Comparison of ENCODE assay signal across 17 cellular contexts in the genomic region with DNA sequence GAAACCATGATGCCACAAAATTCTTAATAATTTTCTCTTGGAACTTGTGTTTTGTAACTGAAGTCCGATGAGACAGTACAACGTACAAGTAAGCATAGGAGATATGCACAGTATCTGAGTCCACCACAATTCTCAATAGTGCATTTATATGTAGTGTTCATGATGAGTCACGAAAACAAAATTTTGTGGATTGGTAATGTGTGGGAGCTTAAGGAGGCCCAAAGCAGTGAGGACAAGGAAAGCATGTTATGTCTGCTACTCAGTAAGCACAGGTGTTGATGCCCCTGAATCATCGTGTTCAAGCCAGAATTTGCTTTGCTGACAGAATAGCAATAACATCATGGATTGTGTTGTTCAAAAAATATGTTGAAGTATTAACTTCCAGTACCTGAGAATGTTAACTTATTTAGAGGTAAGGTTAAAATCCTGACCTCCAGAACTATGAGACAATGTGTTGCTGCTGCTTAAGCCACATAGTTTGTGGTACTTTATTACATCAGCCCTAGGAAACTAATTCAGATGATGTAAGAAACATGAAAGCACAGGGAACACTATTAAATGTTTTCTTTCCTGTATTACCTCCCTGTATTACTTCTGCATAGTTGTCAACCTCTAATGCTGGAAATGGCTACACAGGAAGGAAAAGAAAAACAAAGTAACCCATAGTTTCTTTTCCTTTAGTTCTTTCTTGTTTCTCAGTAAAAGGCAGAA.
DNase-seq lines count a peak whose midpoint lies in the region; ATAC-seq, FAIRE-seq and TF ChIP-seq lines count a peak whose summit lies in the region.
"Had no signal": no experiment of that assay in that cellular context is flagged by ENCODE, and none has a peak within 500 bp of the region (broad histone marks: within the 10 kb centered on the region; RNA-seq: fewer than 3 reads in every experiment).

No MANE protein-coding gene starts in this region.

- H3K4me2 ChIP-seq in astrocyte (ENCODE audit: low read length) (no peak overlapping the region), GM23248 (ENCODE audit: unreplicated experiment) (no peak overlapping the region)
- H3K4me2 ChIP-seq: BLaER1 treated with 17β-estradiol and CSF1 and Interleukin-3, amounts not matched to agents 10 nM and 100 nM had no signal

- H3K36me3 ChIP-seq in breast epithelium (no peaks in the 10 kb centered on the region), astrocyte (ENCODE audit: insufficient read depth, low read length) (no peaks in the 10 kb centered on the region), GM23248 (ENCODE audit: low read depth) (no peaks in the 10 kb centered on the region)
- no peaks in the 10 kb centered on the region for H3K36me3 ChIP-seq in naive thymus-derived CD4-positive, alpha-beta T cell (ENCODE audit: control insufficient read depth in 2 of 3, insufficient read depth in 3 of 3, low read length in 3 of 3)
- H3K36me3 ChIP-seq: BLaER1 treated with 17β-estradiol and CSF1 and Interleukin-3, amounts not matched to agents 10 nM and 100 nM had no signal

- H3K4me3 ChIP-seq in breast epithelium, result no peak overlapping the region
- H3K4me3 ChIP-seq in astrocyte (ENCODE audit: insufficient read depth, low read depth, low read length), result no peak overlapping the region
- no peak overlapping the region for H3K4me3 ChIP-seq in fibroblast of mammary gland (ENCODE audit: control insufficient read depth, low read depth, low read length)
- no peak overlapping the region for H3K4me3 ChIP-seq in GM23248
- no peak overlapping the region for H3K4me3 ChIP-seq in naive thymus-derived CD4-positive, alpha-beta T cell (ENCODE audit: low read length)
- H3K4me3 ChIP-seq: BLaER1 treated with 17β-estradiol and CSF1 and Interleukin-3, amounts not matched to agents 10 nM and 100 nM had no signal

- H2AFZ ChIP-seq in astrocyte (ENCODE audit: low read depth, low read length) (no peak overlapping the region), GM23248 (no peak overlapping the region)

- in situ Hi-C loops in GM23248 (cut with MboI), result no loop called here

- ATAC-seq in naive thymus-derived CD4-positive, alpha-beta T cell, result no peak
- ATAC-seq: Panc1 had no signal

- no peaks in the 10 kb centered on the region for H3F3A ChIP-seq in GM23248 (ENCODE audit: insufficient read depth)

- WGBS in GM23248 (ENCODE audit: low coverage in 1 of 2, low lambda C conversion rate in 2 of 2, missing lambda C conversion rate in 2 of 2), 2 experiments, result 14 to 19% methylated on average over 4 of the region's 4 CpGs

- no peak for TF ChIP-seq POLR2A in breast epithelium (IDR thresholded peaks at IDR 0.05)

- no peaks in the 10 kb centered on the region for H3K9me3 ChIP-seq in breast epithelium
- H3K9me3 ChIP-seq in astrocyte (ENCODE audit: insufficient read depth, low read depth, low read length), result no peaks in the 10 kb centered on the region
- no peaks in the 10 kb centered on the region for H3K9me3 ChIP-seq in GM23248 (ENCODE audit: low read depth)
- no peaks in the 10 kb centered on the region for H3K9me3 ChIP-seq in naive thymus-derived CD4-positive, alpha-beta T cell (ENCODE audit: control insufficient read depth in 2 of 3, low read length in 3 of 3)

- H3K4me1 Mint-ChIP-seq in MCF 10A (ENCODE audit: insufficient read depth, unreplicated experiment), result peaks cover 15% of the 10 kb centered on the region
- peaks cover 12% of the 10 kb centered on the region for H3K4me1 Mint-ChIP-seq in astrocyte (ENCODE audit: low read depth, unreplicated experiment)
- no peaks in the 10 kb centered on the region for H3K4me1 Mint-ChIP-seq in naive thymus-derived CD4-positive, alpha-beta T cell
- H3K4me1 Mint-ChIP-seq: IgD-negative memory B cell had no signal

- H3K27ac ChIP-seq in breast epithelium (no peak overlapping the region), astrocyte (ENCODE audit: low read depth, low read length) (no peak overlapping the region), GM23248 (no peak overlapping the region)
- no peak overlapping the region for H3K27ac ChIP-seq in naive thymus-derived CD4-positive, alpha-beta T cell (ENCODE audit: low read depth, low read length)
- H3K27ac ChIP-seq: 22Rv1; BLaER1 treated with 17β-estradiol and CSF1 and Interleukin-3, amounts not matched to agents 10 nM and 100 nM had no signal

- intact Hi-C loops in MCF 10A (cut with micrococcal nuclease), result no loop called here
- intact Hi-C loops in breast epithelium (cut with DNase I; ENCODE audit: low total_unique reads), result no loop called here
- intact Hi-C loops in naive thymus-derived CD4-positive, alpha-beta T cell (cut with micrococcal nuclease), result no loop called here

- peaks cover 7% of the 10 kb centered on the region for H3K9me3 Mint-ChIP-seq in MCF 10A (ENCODE audit: unreplicated experiment)
- peaks cover 4% of the 10 kb centered on the region for H3K9me3 Mint-ChIP-seq in astrocyte (ENCODE audit: unreplicated experiment)
- H3K9me3 Mint-ChIP-seq in naive thymus-derived CD4-positive, alpha-beta T cell, result peaks cover 0 to 8% (median 2%) of the 10 kb centered on the region in 11 donors

- H4K20me1 ChIP-seq in astrocyte (ENCODE audit: insufficient read depth, low read length) (no peaks in the 10 kb centered on the region), GM23248 (ENCODE audit: insufficient read depth) (no peaks in the 10 kb centered on the region)
- H4K20me1 ChIP-seq: BLaER1 treated with 17β-estradiol and CSF1 and Interleukin-3, amounts not matched to agents 10 nM and 100 nM had no signal

- DNase-seq in MCF 10A (ENCODE audit: unreplicated experiment) (peak; percentile 13), breast epithelium (ENCODE audit: low spot score in 2 of 2) (no peak), astrocyte (ENCODE audit: low read depth) (peak; percentile 46), fibroblast of mammary gland (ENCODE audit: low read depth) (peak; percentile 40), GM23248 (no peak), NCI-H1092 (lab: John Stamatoyannopoulos, UW) (no peak)
- DNase-seq in stimulated activated CD4-positive, alpha-beta T cell treated with anti-CD3 and anti-CD28 coated beads, Interleukin-1b, Interleukin-23, amount 100 ng/mL, for 48 hours, result no peak
- DNase-seq in naive thymus-derived CD4-positive, alpha-beta T cell, result no peak
- DNase-seq: DMS 273 treated with DMSO at 0.1 percent for 48 hours, H7, NCI-H146, NCI-H2227 treated with DMSO at 0.1 percent for 48 hours, Right ventricle myocardium superior had no signal

- H3K79me2 ChIP-seq in astrocyte (ENCODE audit: insufficient read depth, low read length), result no peaks in the 10 kb centered on the region
- H3K79me2 ChIP-seq in GM23248 (ENCODE audit: insufficient read depth), result no peaks in the 10 kb centered on the region

- no peak for FAIRE-seq in astrocyte (lab: Jason Lieb, UNC)

- H3K27me3 Mint-ChIP-seq in MCF 10A (ENCODE audit: insufficient read depth, unreplicated experiment) (no peaks in the 10 kb centered on the region), astrocyte (ENCODE audit: low read depth, unreplicated experiment) (no peaks in the 10 kb centered on the region)
- no peaks in the 10 kb centered on the region for H3K27me3 Mint-ChIP-seq in naive thymus-derived CD4-positive, alpha-beta T cell
- H3K27me3 Mint-ChIP-seq: IgD-negative memory B cell had no signal

- CTCF ChIA-PET in MCF 10A (lab: Yijun Ruan, JAX), result no interaction called here
- CTCF ChIA-PET in naive thymus-derived CD4-positive, alpha-beta T cell (lab: Charles Lee), result no interaction called here

- H3K27ac Mint-ChIP-seq in MCF 10A (ENCODE audit: low read depth, unreplicated experiment) (peak overlapping the region; percentile 20), astrocyte (ENCODE audit: unreplicated experiment) (peak overlapping the region; percentile 82)
- no peak overlapping the region for H3K27ac Mint-ChIP-seq in naive thymus-derived CD4-positive, alpha-beta T cell
- H3K27ac Mint-ChIP-seq: IgD-negative memory B cell had no signal

- POLR2A ChIA-PET in MCF 10A (lab: Yijun Ruan, JAX), result interaction anchor here (1.3 kb wide), 1 partner anchor 10 kb away, joined by 3 read pairs; no protein-coding TSS in a partner anchor
- POLR2A ChIA-PET in naive thymus-derived CD4-positive, alpha-beta T cell (lab: Charles Lee), result no interaction called here

- BruUV-seq in MCF 10A (replicated peaks; lab: Mats Ljungman, UMichigan), result TSS peak; percentile 37

- H3K9ac ChIP-seq in astrocyte (ENCODE audit: low read length) (no peak overlapping the region), GM23248 (no peak overlapping the region)
- H3K9ac ChIP-seq: BLaER1 treated with 17β-estradiol and CSF1 and Interleukin-3, amounts not matched to agents 10 nM and 100 nM had no signal

- no peaks in the 10 kb centered on the region for H3K9me2 ChIP-seq in GM23248 (ENCODE audit: insufficient read depth)

- H3K27me3 ChIP-seq in breast epithelium, result no peaks in the 10 kb centered on the region
- no peaks in the 10 kb centered on the region for H3K27me3 ChIP-seq in astrocyte (ENCODE audit: insufficient read depth, low read length)
- H3K27me3 ChIP-seq in GM23248 (replicated peaks; ENCODE audit: insufficient read depth), result no peaks in the 10 kb centered on the region
- no peaks in the 10 kb centered on the region for H3K27me3 ChIP-seq in naive thymus-derived CD4-positive, alpha-beta T cell (ENCODE audit: control insufficient read depth in 2 of 2, insufficient read depth in 2 of 2, low read length in 2 of 2)
- H3K27me3 ChIP-seq: BLaER1 treated with 17β-estradiol and CSF1 and Interleukin-3, amounts not matched to agents 10 nM and 100 nM had no signal

- H3K4me3 Mint-ChIP-seq in MCF 10A (ENCODE audit: unreplicated experiment) (no peak overlapping the region), astrocyte (ENCODE audit: unreplicated experiment) (no peak overlapping the region)
- no peak overlapping the region for H3K4me3 Mint-ChIP-seq in naive thymus-derived CD4-positive, alpha-beta T cell
- H3K4me3 Mint-ChIP-seq: IgD-negative memory B cell had no signal

- no peaks in the 10 kb centered on the region for H3K4me1 ChIP-seq in breast epithelium
- H3K4me1 ChIP-seq in astrocyte (ENCODE audit: insufficient read depth, low read length), result no peaks in the 10 kb centered on the region
- no peaks in the 10 kb centered on the region for H3K4me1 ChIP-seq in GM23248 (ENCODE audit: insufficient read depth)
- H3K4me1 ChIP-seq in naive thymus-derived CD4-positive, alpha-beta T cell (ENCODE audit: control insufficient read depth in 2 of 2, insufficient read depth in 2 of 2, low read length in 2 of 2), result no peaks in the 10 kb centered on the region
- H3K4me1 ChIP-seq: BLaER1 treated with 17β-estradiol and CSF1 and Interleukin-3, amounts not matched to agents 10 nM and 100 nM had no signal

- H3K36me3 Mint-ChIP-seq in MCF 10A (ENCODE audit: insufficient read depth, unreplicated experiment), result no peaks in the 10 kb centered on the region
- no peaks in the 10 kb centered on the region for H3K36me3 Mint-ChIP-seq in astrocyte (ENCODE audit: low read depth, unreplicated experiment)
- H3K36me3 Mint-ChIP-seq in naive thymus-derived CD4-positive, alpha-beta T cell, result no peaks in the 10 kb centered on the region

- no peak for TF ChIP-seq CTCF in MCF 10A (IDR thresholded peaks at IDR 0.05; ENCODE audit: unreplicated experiment)
- TF ChIP-seq CTCF in breast epithelium (IDR thresholded peaks at IDR 0.05), result no peak
- TF ChIP-seq CTCF in astrocyte (IDR thresholded peaks at IDR 0.05; ENCODE audit: insufficient read depth, low read depth, low read length), result no peak
- TF ChIP-seq CTCF in fibroblast of mammary gland (conservative IDR thresholded peaks at IDR 0.05; ENCODE audit: control insufficient read depth, insufficient read depth, low read depth, low read length), result no peak

Comparison
In these comparisons a context has a peak if more than half of its experiments do, and no peak if none do; other contexts are left out.
1. DNase-seq: peak in MCF 10A (single experiment), astrocyte (single experiment) and fibroblast of mammary gland (single experiment); none in breast epithelium (0 of 2), GM23248 (single experiment), NCI-H1092 (single experiment), stimulated activated CD4-positive, alpha-beta T cell treated with anti-CD3 and anti-CD28 coated beads, Interleukin-1b, Interleukin-23, amount 100 ng/mL, for 48 hours (single experiment) and naive thymus-derived CD4-positive, alpha-beta T cell (0 of 9).
2. H3K27ac Mint-ChIP-seq: peak in MCF 10A (single experiment) and astrocyte (single experiment); none in naive thymus-derived CD4-positive, alpha-beta T cell (0 of 9).